Comparison of ENCODE assay signal across 9 cellular contexts in genomic region chr2:207223051-207223450, GRCh38. TPM values are rescaled to one million over a fixed set of nuclear protein-coding genes. Genes with fewer than 3 reads are reported as not detected.
DNase-seq lines count a peak whose midpoint lies in the region; ATAC-seq, FAIRE-seq and TF ChIP-seq lines count a peak whose summit lies in the region.
"Had no signal": no experiment of that assay in that cellular context is flagged by ENCODE, and none has a peak within 500 bp of the region (broad histone marks: within the 10 kb centered on the region; RNA-seq: fewer than 3 reads in every experiment).

No MANE protein-coding gene starts in this region.

- H3K9ac ChIP-seq in K562 (ENCODE audit: insufficient read depth in 1 of 2, low read depth in 2 of 2, low read length in 2 of 2): no peak overlapping the region
- H3K9ac ChIP-seq in kidney (ENCODE audit: low read length in 2 of 2): no peak overlapping the region

- CTCF ChIA-PET in K562 (lab: Yijun Ruan, JAX; ENCODE audit: low intra/inter-chr PET ratio): no interaction called here

- TF ChIP-seq CTCF in K562 (IDR thresholded peaks at IDR 0.05 in 2 of 3, conservative IDR thresholded peaks at IDR 0.05 in 1 of 3; ENCODE audit: insufficient read depth in 2 of 3, low read depth in 1 of 3, low read length in 3 of 3): no peak
- TF ChIP-seq CTCF in body of pancreas (IDR thresholded peaks at IDR 0.05): no peak
- no peak for TF ChIP-seq CTCF in kidney (IDR thresholded peaks at IDR 0.05; ENCODE audit: borderline replicate concordance, extremely low read depth, insufficient read depth)
- no peak for TF ChIP-seq CTCF in adrenal gland (IDR thresholded peaks at IDR 0.05)

- H3K79me2 ChIP-seq in K562 (ENCODE audit: control insufficient read depth, insufficient read depth, low read length): no peaks in the 10 kb centered on the region

- H3K9me3 ChIP-seq in K562 (replicated peaks; ENCODE audit: control insufficient read depth, insufficient read depth, low read depth, low read length) (no peaks in the 10 kb centered on the region), body of pancreas (no peaks in the 10 kb centered on the region), kidney (ENCODE audit: control insufficient read depth in 1 of 2, low read length in 2 of 2) (no peaks in the 10 kb centered on the region), adrenal gland (replicated peaks in 1 of 3) (no peaks in the 10 kb centered on the region)

- no peak overlapping the region for H3K4me2 ChIP-seq in K562 (ENCODE audit: insufficient read depth, low read length)

- H2AFZ ChIP-seq in K562 (ENCODE audit: low read depth, low read length): no peak overlapping the region

- no peak for TF ChIP-seq RAD21 in K562 (CRISPR knock-in tag; conservative IDR thresholded peaks at IDR 0.05 in 1 of 2, IDR thresholded peaks at IDR 0.05 in 1 of 2)

- no peaks in the 10 kb centered on the region for H3K36me3 ChIP-seq in K562 (ENCODE audit: control insufficient read depth, insufficient read depth, low read length)
- H3K36me3 ChIP-seq in body of pancreas (replicated peaks in 1 of 2; ENCODE audit: insufficient read depth in 1 of 2, low read depth in 2 of 2): no peaks in the 10 kb centered on the region
- H3K36me3 ChIP-seq in kidney (ENCODE audit: control insufficient read depth in 1 of 2, insufficient read depth in 2 of 2, low read length in 2 of 2): no peaks in the 10 kb centered on the region
- H3K36me3 ChIP-seq in adrenal gland (replicated peaks in 1 of 2): no peaks in the 10 kb centered on the region

- H3K4me3 ChIP-seq in K562 (no peak overlapping the region), body of pancreas (no peak overlapping the region), kidney (ENCODE audit: low read length in 2 of 2) (no peak overlapping the region), adrenal gland (no peak overlapping the region)

- FAIRE-seq in K562 (lab: Jason Lieb, UNC) (no peak), kidney (lab: Jason Lieb, UNC) (no peak)

- TF ChIP-seq POLR2A in K562 (conservative IDR thresholded peaks at IDR 0.05) (no peak), body of pancreas (IDR thresholded peaks at IDR 0.05) (no peak), adrenal gland (IDR thresholded peaks at IDR 0.05) (no peak)

- intact Hi-C loops in K562 (cut with micrococcal nuclease) (no loop called here), body of pancreas (cut with DNase I) (no loop called here), kidney (cut with DNase I) (no loop called here), adrenal gland (cut with DNase I) (no loop called here)

- H3K4me1 ChIP-seq in K562 (replicated peaks in 1 of 2; ENCODE audit: control insufficient read depth in 2 of 2, insufficient read depth in 2 of 2, low read length in 2 of 2): no peaks in the 10 kb centered on the region; a peak in 1 of 5 replicates
- H3K4me1 ChIP-seq in body of pancreas: no peaks in the 10 kb centered on the region
- peaks cover 4 to 5% of the 10 kb centered on the region in 2 donors for H3K4me1 ChIP-seq in kidney (ENCODE audit: control insufficient read depth in 1 of 2, insufficient read depth in 1 of 2, low read depth in 1 of 2, low read length in 2 of 2)
- H3K4me1 ChIP-seq in adrenal gland (replicated peaks in 1 of 2): peaks cover 0 to 7% of the 10 kb centered on the region in 2 donors

- WGBS in K562 (ENCODE audit: insufficient coverage, low coverage, missing lambda C conversion rate): 0% methylated on average over 3 of the region's 3 CpGs
- WGBS in body of pancreas, 2 donors: 66 to 70% methylated on average over 3 of the region's 3 CpGs
- WGBS in adrenal gland, 4 donors: 75 to 87% (median 80%) methylated on average over 3 of the region's 3 CpGs

- no peak for TF ChIP-seq EP300 in K562 (IDR thresholded peaks at IDR 0.05; ENCODE audit: low read length)

- POLR2A ChIA-PET in K562 (lab: Yijun Ruan, JAX): no interaction called here

- H3K27ac ChIP-seq in K562 (ENCODE audit: extremely low read depth, low read depth, low read length): no peak overlapping the region
- no peak overlapping the region for H3K27ac ChIP-seq in body of pancreas
- H3K27ac ChIP-seq in kidney (ENCODE audit: low read depth in 2 of 2, low read length in 2 of 2): no peak overlapping the region
- no peak overlapping the region for H3K27ac ChIP-seq in adrenal gland
- H3K27ac ChIP-seq: HL-60 had no signal

- H3K9me1 ChIP-seq in K562 (ENCODE audit: control insufficient read depth, insufficient read depth, low read length): no peaks in the 10 kb centered on the region

- in situ Hi-C loops in K562 (cut with MboI): no loop called here

- no peaks in the 10 kb centered on the region for H4K20me1 ChIP-seq in K562 (replicated peaks; ENCODE audit: control insufficient read depth, insufficient read depth, low read length)

- ATAC-seq in GM19372 (IDR thresholded peaks at IDR 0.05; ENCODE audit: low read depth, unreplicated experiment) (peak; percentile 59), HG03354 (IDR thresholded peaks at IDR 0.05; ENCODE audit: poor library complexity, severe bottlenecking, unreplicated experiment) (peak; percentile 83), K562 (no peak), body of pancreas (no peak)

- DNase-seq in CD1c-positive myeloid dendritic cell (ENCODE audit: extremely low spot score) (peak; percentile 71), K562 (ENCODE audit: extremely low read depth in 1 of 4, low spot score in 3 of 4) (no peak), body of pancreas (no peak), kidney (no peak), adrenal gland (no peak), NAMALWA (ENCODE audit: low spot score) (no peak)

- H3K27me3 ChIP-seq in K562 (ENCODE audit: control insufficient read depth in 2 of 2, insufficient read depth in 2 of 2, low read length in 2 of 2) (peaks cover 0 to 7% of the 10 kb centered on the region in 2 experiments; a peak in 1 of 5 replicates), body of pancreas (no peaks in the 10 kb centered on the region), adrenal gland (no peaks in the 10 kb centered on the region)

- no TSS peak for BruUV-seq in K562 (replicated peaks; lab: Mats Ljungman, UMichigan)

TF ChIP-seq in K562, 482 proteins besides CTCF, POLR2A, EP300 and RAD21:
- no peak for TF ChIP-seq WHSC1 (IDR thresholded peaks at IDR 0.05; ENCODE audit: low read length)
- peak; percentile 67 for TF ChIP-seq ATF3 (IDR thresholded peaks at IDR 0.05)
- TF ChIP-seq ATF3 (CRISPR knock-in tag; conservative IDR thresholded peaks at IDR 0.05): no peak
TF ChIP-seq in K562: peak in this region for 1.

RNA-seq across cellular contexts. Expression of gene KLF7, which starts 57.3 kb away (rescaled TPM):
- 0.46 and 0.58 TPM in 2 replicates for total RNA-seq in K562 (2011; cell fraction: chromatin; rRNA removed; ENCODE audit: low replicate concordance)
- total RNA-seq in K562 (2011; cell fraction: nucleolus; rRNA removed): 0.33 and 0.53 TPM in 2 replicates
- 0.23 and 0.37 TPM in 2 replicates for total RNA-seq in K562 (2011; cell fraction: nucleoplasm; rRNA removed)
- total RNA-seq in K562 (2014; rRNA removed): 0.05 TPM in 1 of 2 replicates, not detected in the other
- total RNA-seq in K562 (2014; rRNA removed; fragmentation: Illumina TruSeq; extraction: Trizol): 0.11 and 0.29 TPM in 2 replicates
- total RNA-seq in K562 (2015; rRNA removed; fragmentation: Illumina TruSeq; extraction: Trizol): 0.07 and 0.11 TPM in 2 replicates
- 0.47 and 0.49 TPM in 2 replicates for total RNA-seq in K562 (2021)
- polyA plus RNA-seq in K562 (2011; rRNA removed): 0.28 and 0.54 TPM in 2 replicates
- polyA plus RNA-seq in K562 (2011; cell fraction: cytosol; rRNA removed): 0.37 and 0.83 TPM in 2 replicates
- polyA plus RNA-seq in K562 (2011; cell fraction: nucleus; rRNA removed): 0.73 and 2.3 TPM in 2 replicates
- 0.29 and 0.69 TPM in 2 replicates for polyA plus RNA-seq in K562 (2012)
- 0.06 and 0.08 TPM in 2 replicates for polyA plus RNA-seq in K562 (2014; fragmentation: Illumina TruSeq; extraction: Trizol)
- polyA plus RNA-seq in K562 (2014; fragmentation: Nextera tagmentation; extraction: Ambion mirVana): under 1 TPM; 0.04 to 0.06 TPM
- polyA plus RNA-seq in K562 (2014; rRNA removed): 0.24 TPM in 1 of 2 replicates, not detected in the other
- 0.54 and 0.74 TPM in 2 replicates for polyA minus RNA-seq in K562 (2011; rRNA and poly(A)+ RNA removed)
- polyA minus RNA-seq in K562 (2011; cell fraction: cytosol; rRNA and poly(A)+ RNA removed): 0.48 TPM in 1 of 2 replicates, not detected in the other
- 0.54 and 0.89 TPM in 2 replicates for polyA minus RNA-seq in K562 (2011; cell fraction: nucleus; rRNA and poly(A)+ RNA removed)
- 1 to 10 TPM; 4.6 to 9.3 TPM for total RNA-seq in body of pancreas
- 61.5 TPM for total RNA-seq in kidney
- 2.9 TPM for polyA plus RNA-seq in kidney (ENCODE audit: insufficient read depth, low read depth, low replicate concordance)
- total RNA-seq in adrenal gland: 10 to 100 TPM; 11.9 to 45.9 (median 25.7) TPM
- 10 to 100 TPM in 1 of 3 donors, 1 to 10 TPM in 2; 3.6 to 17.0 (median 6.8) TPM for polyA plus RNA-seq in adrenal gland

Comparison
In these comparisons a context has a peak if more than half of its experiments do, and no peak if none do; other contexts are left out.
1. ATAC-seq: peak in GM19372 (single experiment) and HG03354 (single experiment); none in K562 (single experiment) and body of pancreas (single experiment).